In genomic region chr19:10643166-10643967, GRCh38 we compare ENCODE assay signal across 13 cellular contexts. TPM values are rescaled to one million over a fixed set of nuclear protein-coding genes. Genes with fewer than 3 reads are reported as not detected.
DNase-seq lines count a peak whose midpoint lies in the region; ATAC-seq and TF ChIP-seq lines count a peak whose summit lies in the region.
"Had no signal": no experiment of that assay in that cellular context is flagged by ENCODE, and none has a peak within 500 bp of the region (broad histone marks: within the 10 kb centered on the region; RNA-seq: fewer than 3 reads in every experiment).

No MANE protein-coding gene starts in this region.

- H3K4me1 Mint-ChIP-seq in GM23338 (peaks cover 34% of the 10 kb centered on the region), T-cell (peaks cover 10 to 33% (median 12%) of the 10 kb centered on the region in 3 donors)

- no peaks in the 10 kb centered on the region for H3K9me2 ChIP-seq in GM23338 (ENCODE audit: insufficient read depth)

- CTCF ChIA-PET in T-cell (lab: Charles Lee): interaction anchor here (0.6 to 4.8 kb wide), 7 partner anchors 15 to 244 kb away, joined by 3 to 83 read pairs (median 9); no protein-coding TSS in a partner anchor

- H3K27me3 Mint-ChIP-seq in GM23338 (ENCODE audit: insufficient read depth, low read depth, poor library complexity) (peaks cover 21% of the 10 kb centered on the region), T-cell (no peaks in the 10 kb centered on the region)

- H2AFZ ChIP-seq in GM23338: no peak overlapping the region

- H3K9me3 ChIP-seq in esophagus muscularis mucosa (no peaks in the 10 kb centered on the region), HAP-1 (no peaks in the 10 kb centered on the region)
- H3K9me3 ChIP-seq: SJSA1 had no signal

- no peak for DNase-seq in GM23338 (ENCODE audit: low spot score)
- DNase-seq in T-cell: peak in 1 of 34 experiments; percentile 13
- no peak for DNase-seq in esophagus muscularis mucosa (ENCODE audit: extremely low spot score)
- no peak for DNase-seq in stimulated activated CD4-positive, alpha-beta T cell treated with anti-CD3 and anti-CD28 coated beads, Interleukin-4, amount 100 ng/mL, for 24 hours
- DNase-seq in HAP-1 (ENCODE audit: low spot score in 2 of 2): no peak
- DNase-seq: activated T-cell treated with anti-CD3 and anti-CD28 coated beads, Interleukin-2, amount 50 U/mL, for 48 hours; NCI-H2029 treated with DMSO at 0.1 percent for 48 hours had no signal

- POLR2A ChIA-PET in T-cell (lab: Charles Lee): no interaction called here

- intact Hi-C loops in esophagus muscularis mucosa (cut with DNase I): no loop called here

- H3K79me2 ChIP-seq in GM23338 (replicated peaks; ENCODE audit: insufficient read depth): no peaks in the 10 kb centered on the region

- TF ChIP-seq CTCF in GM23338 (conservative IDR thresholded peaks at IDR 0.05; ENCODE audit: low read depth in 2 of 2) (no peak), esophagus muscularis mucosa (IDR thresholded peaks at IDR 0.05) (no peak)

- no peak for TF ChIP-seq POLR2A in esophagus muscularis mucosa (IDR thresholded peaks at IDR 0.05; ENCODE audit: low read depth)

- H3K4me3 Mint-ChIP-seq in GM23338 (peak overlapping the region; percentile 43; the same call in 2 of the 3 replicates), T-cell (no peak overlapping the region)

- H4K20me1 ChIP-seq in GM23338 (replicated peaks; ENCODE audit: insufficient read depth): 0 out of 2 replicates have a peak, but pooled peaks cover 3% of the 10 kb centered on the region

- H3K9me3 Mint-ChIP-seq in GM23338: no peaks in the 10 kb centered on the region
- H3K9me3 Mint-ChIP-seq in T-cell: no peaks in the 10 kb centered on the region

- no peak overlapping the region for H3K4me3 ChIP-seq in GM23338
- H3K4me3 ChIP-seq in esophagus muscularis mucosa: no peak overlapping the region
- no peak overlapping the region for H3K4me3 ChIP-seq in skin epidermis
- H3K4me3 ChIP-seq in HAP-1: no peak overlapping the region
- H3K4me3 ChIP-seq: SJSA1 had no signal

- peaks cover 16% of the 10 kb centered on the region; the same call in 1 of the 2 replicates for H3F3A ChIP-seq in GM23338 (replicated peaks; ENCODE audit: low read depth)

- WGBS in esophagus muscularis mucosa: 42% methylated on average over 11 of the region's 21 CpGs

- H3K27ac Mint-ChIP-seq in GM23338: peak overlapping the region; percentile 92
- peak overlapping the region; percentile 73 to 91 for H3K27ac Mint-ChIP-seq in T-cell

- ATAC-seq in GM23338 (no peak), T-cell (replicated peaks in 1 of 4) (peak in 2 of 4 experiments; percentile 17 to 22), GM21576 (IDR thresholded peaks at IDR 0.05; ENCODE audit: unreplicated experiment) (no peak), GM19324 (IDR thresholded peaks at IDR 0.05; ENCODE audit: low FRiP score, unreplicated experiment) (no peak)

- no peak for TF ChIP-seq EP300 in esophagus muscularis mucosa (IDR thresholded peaks at IDR 0.05)

- peak overlapping the region; percentile 70; the same call in 1 of the 2 replicates for H3K4me2 ChIP-seq in GM23338

- H3K27me3 ChIP-seq in GM23338 (ENCODE audit: insufficient read depth): no peaks in the 10 kb centered on the region
- no peaks in the 10 kb centered on the region for H3K27me3 ChIP-seq in esophagus muscularis mucosa
- H3K27me3 ChIP-seq in HAP-1 (ENCODE audit: low read depth): no peaks in the 10 kb centered on the region
- H3K27me3 ChIP-seq: SJSA1 had no signal

- H3K27ac ChIP-seq in GM23338 (ENCODE audit: low read depth) (peak overlapping the region; percentile 94), esophagus muscularis mucosa (replicated peaks in 1 of 4) (peak overlapping the region; percentile 58 to 71 (median 60)), skin epidermis (peak overlapping the region in 15 of 21 experiments; percentile 29 to 86 (median 69))
- H3K27ac ChIP-seq: SJSA1 had no signal

- peaks cover 43% of the 10 kb centered on the region for H3K36me3 Mint-ChIP-seq in GM23338 (ENCODE audit: low read depth)
- peaks cover 9% of the 10 kb centered on the region for H3K36me3 Mint-ChIP-seq in T-cell

- peaks cover 6% of the 10 kb centered on the region; the same call in 1 of the 2 replicates for H3K36me3 ChIP-seq in GM23338 (ENCODE audit: insufficient read depth)
- peaks cover 6 to 58% (median 49%) of the 10 kb centered on the region in 4 donors for H3K36me3 ChIP-seq in esophagus muscularis mucosa
- no peaks in the 10 kb centered on the region for H3K36me3 ChIP-seq in HAP-1 (replicated peaks)

- peaks cover 19% of the 10 kb centered on the region for H3K4me1 ChIP-seq in GM23338 (ENCODE audit: insufficient read depth)
- H3K4me1 ChIP-seq in esophagus muscularis mucosa: peaks cover 15 to 36% (median 23%) of the 10 kb centered on the region in 4 donors
- H3K4me1 ChIP-seq in HAP-1: 0 out of 2 replicates have a peak, but pooled peaks cover 2% of the 10 kb centered on the region
- H3K4me1 ChIP-seq: SJSA1 had no signal

- in situ Hi-C loops in HAP-1 (cut with MboI; ENCODE audit: low sequenced_read_pairs): loop anchor here (5.0 kb wide), 1 partner anchor 61 kb away; no protein-coding TSS in a partner anchor

TF ChIP-seq in GM23338, 12 proteins besides CTCF, POLR2A, EP300 and RAD21 (continues in another document):
- TF ChIP-seq ZNF462 (CRISPR knock-in tag; IDR thresholded peaks at IDR 0.05): no peak

RNA-seq across cellular contexts. Expression of gene ILF3, which starts 10.8 kb away (rescaled TPM):
- 544 and 573 TPM in 2 replicates for total RNA-seq in GM23338 (2014; rRNA removed; shearing (Covaris generic))
- polyA plus RNA-seq in GM23338 (2016; fragmentation: Nextera tagmentation; extraction: Ambion mirVana): 616 and 625 TPM in 2 replicates
- total RNA-seq in T-cell (100 to 1,000 TPM; 331 to 490 (median 370) TPM), esophagus muscularis mucosa (100 to 1,000 TPM in 3 of 4 donors, 10 to 100 TPM in 1; 79.2 to 127 (median 102) TPM)

RNA-seq across cellular contexts. Expression of gene SLC44A2, which starts 18.0 kb away (rescaled TPM):
- total RNA-seq in GM23338 (2014; rRNA removed; shearing (Covaris generic)): 62.2 and 65.0 TPM in 2 replicates
- 41.2 and 43.2 TPM in 2 replicates for polyA plus RNA-seq in GM23338 (2016; fragmentation: Nextera tagmentation; extraction: Ambion mirVana)
- 100 to 1,000 TPM; 204 to 228 (median 218) TPM for total RNA-seq in T-cell
- total RNA-seq in esophagus muscularis mucosa: 10 to 100 TPM; 26.2 to 71.2 (median 46.1) TPM

RNA-seq across cellular contexts. Expression of gene AP1M2, which starts 56.3 kb away (rescaled TPM):
- 158 and 165 TPM in 2 replicates for total RNA-seq in GM23338 (2014; rRNA removed; shearing (Covaris generic))
- polyA plus RNA-seq in GM23338 (2016; fragmentation: Nextera tagmentation; extraction: Ambion mirVana): 128 and 141 TPM in 2 replicates
- 1 to 10 TPM in 2 of 5 donors, under 1 TPM in 1, not detected in 2; 0.30 to 1.6 (median 1.1) TPM for total RNA-seq in T-cell
- total RNA-seq in esophagus muscularis mucosa: not detected
- total RNA-seq: endothelial cell of umbilical vein, right cardiac atrium had no signal

RNA-seq across cellular contexts. Expression of gene QTRT1, which starts 57.9 kb away (rescaled TPM):
- total RNA-seq in GM23338 (2014; rRNA removed; shearing (Covaris generic)): 54.5 and 61.2 TPM in 2 replicates
- polyA plus RNA-seq in GM23338 (2016; fragmentation: Nextera tagmentation; extraction: Ambion mirVana): 77.4 and 83.5 TPM in 2 replicates
- 10 to 100 TPM; 47.7 to 68.1 (median 55.1) TPM for total RNA-seq in T-cell
- total RNA-seq in esophagus muscularis mucosa: 10 to 100 TPM; 19.9 to 34.9 (median 25.4) TPM

Comparison
In these comparisons a context has a peak if more than half of its experiments do, and no peak if none do; other contexts are left out.
1. RNA of gene AP1M2, which starts 56.3 kb away (total RNA-seq): 158 to 165 TPM in GM23338; 0.30 to 1.6 TPM in T-cell and not detected in esophagus muscularis mucosa; every median in the first group is over 10 times any median in the second.
2. Peak in every context shown above with its lines, with median percentiles within 50 percentile points of each other: H3K27ac ChIP-seq.